In the genomic region with DNA sequence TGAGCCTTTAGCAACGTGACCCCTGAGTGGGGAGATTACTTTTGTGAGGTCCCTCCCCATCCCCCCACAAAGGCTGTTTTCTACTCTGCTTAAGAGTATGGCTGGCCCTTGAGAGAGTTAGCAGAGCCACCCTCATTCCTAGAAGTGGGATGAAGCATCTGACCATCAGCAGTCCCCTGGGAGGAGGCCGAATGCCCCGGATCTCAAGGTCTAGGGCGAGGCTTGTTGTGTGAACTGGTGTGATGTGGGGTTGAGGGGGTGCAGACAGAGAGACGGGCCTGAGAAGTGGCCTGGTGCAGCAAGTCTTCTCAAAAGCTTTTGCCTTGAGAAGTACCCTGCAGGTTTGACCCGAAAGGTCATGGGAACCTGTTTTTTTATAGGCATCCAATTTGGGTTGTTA, we compare ENCODE assay signal across 26 cellular contexts.
A peak's percentile ranks its signal among the peaks of the same experiment; 100 is the strongest.
DNase-seq lines count a peak whose midpoint lies in the region; ATAC-seq, FAIRE-seq and TF ChIP-seq lines count a peak whose summit lies in the region.
"Had no signal": no experiment of that assay in that cellular context is flagged by ENCODE, and none has a peak within 500 bp of the region (broad histone marks: within the 10 kb centered on the region; RNA-seq: fewer than 3 reads in every experiment).

No MANE protein-coding gene starts in this region.

- H2AK5ac ChIP-seq in trophoblast cell (ENCODE audit: low read length): no peak overlapping the region

- peaks cover 34% of the 10 kb centered on the region for H3K27me3 Mint-ChIP-seq in stimulated activated naive CD8-positive, alpha-beta T cell treated with anti-CD3 and anti-CD28 coated beads, Interleukin-15, amount 100 ng/mL, for 72 hours
- H3K27me3 Mint-ChIP-seq in astrocyte (ENCODE audit: low read depth, unreplicated experiment): peaks cover 26% of the 10 kb centered on the region

- no peak overlapping the region for H3K14ac ChIP-seq in trophoblast cell (ENCODE audit: low read length)

- H3K9me3 ChIP-seq in astrocyte (ENCODE audit: insufficient read depth, low read depth, low read length): no peaks in the 10 kb centered on the region
- no peaks in the 10 kb centered on the region for H3K9me3 ChIP-seq in trophoblast cell (ENCODE audit: insufficient read depth, low read depth, low read length)
- no peaks in the 10 kb centered on the region for H3K9me3 ChIP-seq in OCI-LY7 (ENCODE audit: low read length)
- H3K9me3 ChIP-seq: gastroesophageal sphincter, SJSA1 had no signal

- H2BK5ac ChIP-seq in trophoblast cell (ENCODE audit: low read depth, low read length, poor library complexity): no peak overlapping the region

- H3K9ac ChIP-seq in astrocyte (ENCODE audit: low read length) (no peak overlapping the region), trophoblast cell (ENCODE audit: low read length) (no peak overlapping the region)
- H3K9ac ChIP-seq: KMS-11 had no signal

- H3K4me1 Mint-ChIP-seq in stimulated activated naive CD8-positive, alpha-beta T cell treated with anti-CD3 and anti-CD28 coated beads, Interleukin-15, amount 100 ng/mL, for 72 hours: peaks cover 32% of the 10 kb centered on the region
- peaks cover 21% of the 10 kb centered on the region for H3K4me1 Mint-ChIP-seq in astrocyte (ENCODE audit: low read depth, unreplicated experiment)
- H3K4me1 Mint-ChIP-seq: B cell had no signal

- H3K4me2 ChIP-seq in astrocyte (ENCODE audit: low read length): no peak overlapping the region
- H3K4me2 ChIP-seq in trophoblast cell (ENCODE audit: low read length): no peak overlapping the region
- H3K4me2 ChIP-seq in OCI-LY7 (ENCODE audit: low read length): no peak overlapping the region
- H3K4me2 ChIP-seq: KMS-11 had no signal

- H3K36me3 ChIP-seq in astrocyte (ENCODE audit: insufficient read depth, low read length) (no peaks in the 10 kb centered on the region), trophoblast cell (ENCODE audit: control insufficient read depth in 1 of 2, insufficient read depth in 2 of 2, low read length in 2 of 2) (no peaks in the 10 kb centered on the region), OCI-LY7 (ENCODE audit: insufficient read depth, low read length) (no peaks in the 10 kb centered on the region)
- H3K36me3 ChIP-seq: SJSA1 had no signal

- H3K27ac ChIP-seq in astrocyte (ENCODE audit: low read depth, low read length) (no peak overlapping the region), trophoblast cell (ENCODE audit: low read depth, low read length) (no peak overlapping the region), OCI-LY7 (ENCODE audit: low read depth, low read length, poor library complexity, severe bottlenecking) (no peak overlapping the region)
- H3K27ac ChIP-seq: HL-60, KMS-11 had no signal

- H4K20me1 ChIP-seq in astrocyte (ENCODE audit: insufficient read depth, low read length) (no peaks in the 10 kb centered on the region), OCI-LY7 (ENCODE audit: insufficient read depth, low read length) (no peaks in the 10 kb centered on the region)

- H3K27ac Mint-ChIP-seq in stimulated activated naive CD8-positive, alpha-beta T cell treated with anti-CD3 and anti-CD28 coated beads, Interleukin-15, amount 100 ng/mL, for 72 hours: peak overlapping the region in 1 of 2 donors; percentile 65
- peak overlapping the region; percentile 38 for H3K27ac Mint-ChIP-seq in astrocyte (ENCODE audit: unreplicated experiment)
- H3K27ac Mint-ChIP-seq: activated naive CD8-positive, alpha-beta T cell treated with anti-CD3 and anti-CD28 coated beads, Interleukin-2, amount 50 U/mL, for 24 hours; B cell; nephron; stimulated activated effector memory CD8-positive, alpha-beta T cell treated with anti-CD3 and anti-CD28 coated beads, Interleukin-12 subunit alpha, Interleukin-12 subunit beta, amount 100 ng/mL, for 72 hours had no signal

- H2AFZ ChIP-seq in astrocyte (ENCODE audit: low read depth, low read length) (no peak overlapping the region), trophoblast cell (ENCODE audit: insufficient read depth, low read length, poor library complexity) (no peak overlapping the region), OCI-LY7 (ENCODE audit: low read length) (no peak overlapping the region)

- intact Hi-C loops in OCI-LY7 (cut with micrococcal nuclease; ENCODE audit: unreplicated experiment): no loop called here

- POLR2A ChIA-PET in OCI-LY7 (lab: Charles Lee): no interaction called here

- H4K91ac ChIP-seq in trophoblast cell (ENCODE audit: low read depth, low read length): peak overlapping the region; percentile 41

- no peak for FAIRE-seq in astrocyte (lab: Jason Lieb, UNC)
- FAIRE-seq: GM12891 had no signal

- H3K79me2 ChIP-seq in astrocyte (ENCODE audit: insufficient read depth, low read length) (no peaks in the 10 kb centered on the region), trophoblast cell (ENCODE audit: control insufficient read depth, insufficient read depth, low read length, poor library complexity) (peaks cover under 1% of the 10 kb centered on the region), OCI-LY7 (ENCODE audit: insufficient read depth, low read depth, low read length) (no peaks in the 10 kb centered on the region)

- peak; percentile 18 for ATAC-seq in stimulated activated naive CD8-positive, alpha-beta T cell treated with anti-CD3 and anti-CD28 coated beads, Interleukin-15, amount 100 ng/mL, for 72 hours
- no peak for ATAC-seq in stimulated activated naive CD8-positive, alpha-beta T cell treated with anti-CD3 and anti-CD28 coated beads, Interleukin-15, Interleukin-2, amounts not matched to agents 100 U/mL and 50 U/mL, for 24 hours
- no peak for ATAC-seq in HG03280 (IDR thresholded peaks at IDR 0.05; ENCODE audit: unreplicated experiment)
- ATAC-seq: activated naive CD8-positive, alpha-beta T cell treated with anti-CD3 and anti-CD28 coated beads, Interleukin-2, amount 50 U/mL, for 24 hours; stimulated activated effector memory CD8-positive, alpha-beta T cell treated with anti-CD3 and anti-CD28 coated beads, Interleukin-12 subunit alpha, Interleukin-12 subunit beta, amount 100 ng/mL, for 72 hours had no signal

- H3K4me3 ChIP-seq in astrocyte (ENCODE audit: insufficient read depth, low read depth, low read length) (no peak overlapping the region), trophoblast cell (ENCODE audit: low read depth, low read length) (no peak overlapping the region), OCI-LY7 (ENCODE audit: low read depth, low read length, poor library complexity, severe bottlenecking) (no peak overlapping the region)
- H3K4me3 ChIP-seq: dorsolateral prefrontal cortex, gastroesophageal sphincter, SJSA1 had no signal

- H3K27me3 ChIP-seq in astrocyte (ENCODE audit: insufficient read depth, low read length) (no peaks in the 10 kb centered on the region), trophoblast cell (ENCODE audit: insufficient read depth, low read length) (no peaks in the 10 kb centered on the region)
- H3K27me3 ChIP-seq: dorsolateral prefrontal cortex, gastroesophageal sphincter, SJSA1 had no signal

- H3K23ac ChIP-seq in trophoblast cell (ENCODE audit: low read length): no peak overlapping the region

- no peak overlapping the region for H3K18ac ChIP-seq in trophoblast cell (ENCODE audit: low read length)

- peak overlapping the region; percentile 23 for H2BK12ac ChIP-seq in trophoblast cell (ENCODE audit: low read length)

- no peak for DNase-seq in stimulated activated naive CD8-positive, alpha-beta T cell treated with anti-CD3 and anti-CD28 coated beads, Interleukin-15, amount 100 ng/mL, for 72 hours
- no peak for DNase-seq in stimulated activated naive CD8-positive, alpha-beta T cell treated with anti-CD3 and anti-CD28 coated beads, Interleukin-15, Interleukin-2, amounts not matched to agents 100 U/mL and 50 U/mL, for 24 hours
- DNase-seq in astrocyte (ENCODE audit: low read depth): no peak
- DNase-seq in trophoblast cell: no peak
- DNase-seq in OCI-LY7 (ENCODE audit: low spot score): no peak
- DNase-seq in NCI-H524 (lab: John Stamatoyannopoulos, UW): no peak
- DNase-seq: activated CD4-positive, alpha-beta T cell treated with anti-CD3 and anti-CD28 coated beads for 48 hours; activated effector memory CD4-positive, alpha-beta T cell treated with Interleukin-2 at 50 U/mL for 16 hours; hippocampal formation; mammary epithelial cell; NCI-H2029 treated with DMSO at 0.1 percent for 48 hours; NCI-H2227 treated with DMSO at 0.1 percent for 48 hours; substantia nigra; T-helper 9 cell had no signal

- H3K36me3 Mint-ChIP-seq in astrocyte (ENCODE audit: low read depth, unreplicated experiment): no peaks in the 10 kb centered on the region
- H3K36me3 Mint-ChIP-seq: stimulated activated effector memory CD8-positive, alpha-beta T cell treated with anti-CD3 and anti-CD28 coated beads, Interleukin-12 subunit alpha, Interleukin-12 subunit beta, amount 100 ng/mL, for 72 hours had no signal

- no peak overlapping the region for H3K4ac ChIP-seq in trophoblast cell (ENCODE audit: low read depth, low read length)

- no peaks in the 10 kb centered on the region for H3K9me3 Mint-ChIP-seq in stimulated activated naive CD8-positive, alpha-beta T cell treated with anti-CD3 and anti-CD28 coated beads, Interleukin-15, amount 100 ng/mL, for 72 hours
- no peaks in the 10 kb centered on the region for H3K9me3 Mint-ChIP-seq in astrocyte (ENCODE audit: unreplicated experiment)
- H3K9me3 Mint-ChIP-seq: activated naive CD8-positive, alpha-beta T cell treated with anti-CD3 and anti-CD28 coated beads, Interleukin-2, amount 50 U/mL, for 24 hours; central memory CD8-positive, alpha-beta T cell; nephron; stimulated activated effector memory CD8-positive, alpha-beta T cell treated with anti-CD3 and anti-CD28 coated beads, Interleukin-12 subunit alpha, Interleukin-12 subunit beta, amount 100 ng/mL, for 72 hours had no signal

- CTCF ChIA-PET in OCI-LY7 (lab: Charles Lee; ENCODE audit: unreplicated experiment): no interaction called here

- H3K4me1 ChIP-seq in astrocyte (ENCODE audit: insufficient read depth, low read length) (peaks cover 16% of the 10 kb centered on the region), trophoblast cell (ENCODE audit: control insufficient read depth in 1 of 2, insufficient read depth in 2 of 2, low read length in 2 of 2) (peaks cover 28 to 29% of the 10 kb centered on the region in 2 experiments), OCI-LY7 (ENCODE audit: insufficient read depth, low read length, poor library complexity, severe bottlenecking) (no peaks in the 10 kb centered on the region)

- no peak overlapping the region for H4K8ac ChIP-seq in trophoblast cell (ENCODE audit: low read depth, low read length)

- BruUV-seq in OCI-LY7 (replicated peaks; lab: Mats Ljungman, UMichigan): no TSS peak

- H4K12ac ChIP-seq in trophoblast cell (ENCODE audit: low read depth, low read length): no peak overlapping the region

- no peaks in the 10 kb centered on the region for H3K9me2 ChIP-seq in OCI-LY7 (ENCODE audit: insufficient read depth, low read length)

- no peak for TF ChIP-seq CTCF in astrocyte (IDR thresholded peaks at IDR 0.05; ENCODE audit: insufficient read depth, low read depth, low read length)
- no peak for TF ChIP-seq CTCF in OCI-LY7 (conservative IDR thresholded peaks at IDR 0.05; ENCODE audit: low read length)

- H3K4me3 Mint-ChIP-seq in stimulated activated naive CD8-positive, alpha-beta T cell treated with anti-CD3 and anti-CD28 coated beads, Interleukin-15, amount 100 ng/mL, for 72 hours: peak overlapping the region in 1 of 2 donors; percentile 50
- no peak overlapping the region for H3K4me3 Mint-ChIP-seq in astrocyte (ENCODE audit: unreplicated experiment)
- H3K4me3 Mint-ChIP-seq: activated naive CD8-positive, alpha-beta T cell treated with anti-CD3 and anti-CD28 coated beads, Interleukin-2, amount 50 U/mL, for 24 hours; B cell; central memory CD8-positive, alpha-beta T cell; nephron; stimulated activated effector memory CD8-positive, alpha-beta T cell treated with anti-CD3 and anti-CD28 coated beads, Interleukin-12 subunit alpha, Interleukin-12 subunit beta, amount 100 ng/mL, for 72 hours had no signal

- H3K79me1 ChIP-seq in trophoblast cell (ENCODE audit: low read length): peaks cover 8% of the 10 kb centered on the region

- no peak overlapping the region for H2BK120ac ChIP-seq in trophoblast cell (ENCODE audit: insufficient read depth, low read length, poor library complexity)

- WGBS in trophoblast cell (ENCODE audit: extremely low coverage, insufficient coverage, insufficient read length): no CpG with 5 or more reads among the region's 6 CpGs
